Comparison of ENCODE assay signal across 17 cellular contexts in genomic region chr17:30234296-30234695, GRCh38. TPM values are rescaled to one million over a fixed set of nuclear protein-coding genes. Genes with fewer than 3 reads are reported as not detected.
"Had no signal": no experiment of that assay in that cellular context is flagged by ENCODE, and none has a peak within 500 bp of the region (broad histone marks: within the 10 kb centered on the region; RNA-seq: fewer than 3 reads in every experiment).

No MANE protein-coding gene starts in this region.

- H3K27ac Mint-ChIP-seq: mesothelial cell of epicardium; natural killer cell treated with Interleukin-12 subunit alpha and Interleukin-12 subunit beta and Interleukin-15 and Interleukin-18, amount 100 ng/mL, for 72 hours; stimulated activated naive CD8-positive, alpha-beta T cell treated with anti-CD3 and anti-CD28 coated beads, Interleukin-15, Interleukin-2, amounts not matched to agents 100 ng/mL and 50 ng/mL, for 24 hours had no signal

- H3K79me2 ChIP-seq: hepatocyte had no signal

- H3K36me3 ChIP-seq: colonic mucosa, pancreas, right lobe of liver, tibial artery had no signal

- H3K9me3 Mint-ChIP-seq: mesothelial cell of epicardium; natural killer cell treated with Interleukin-12 subunit alpha and Interleukin-12 subunit beta and Interleukin-15 and Interleukin-18, amount 100 ng/mL, for 72 hours; stimulated activated memory B cell treated with anti-CD40 and anti-IgM and Interleukin-4, amounts not matched to agents 10 μg/mL and 1 μg/mL and 100 μg/mL, for 72 hours; stimulated activated naive CD8-positive, alpha-beta T cell treated with anti-CD3 and anti-CD28 coated beads, Interleukin-15, Interleukin-2, amounts not matched to agents 100 ng/mL and 50 ng/mL, for 24 hours had no signal

- H3K27me3 ChIP-seq: pancreas, right lobe of liver had no signal

- H3K4me3 ChIP-seq: colonic mucosa, hepatocyte, pancreas, right lobe of liver had no signal

- H3K27ac ChIP-seq: colonic mucosa, hepatocyte, pancreas, psoas muscle, right lobe of liver, tibial artery had no signal

- ATAC-seq: natural killer cell treated with Interleukin-12 subunit alpha and Interleukin-12 subunit beta and Interleukin-15 and Interleukin-18, amount 100 ng/mL, for 72 hours; pancreas; psoas muscle; right lobe of liver had no signal

- H3K36me3 Mint-ChIP-seq: mesothelial cell of epicardium; natural killer cell treated with Interleukin-12 subunit alpha and Interleukin-12 subunit beta and Interleukin-15 and Interleukin-18, amount 100 ng/mL, for 72 hours; stimulated activated memory B cell treated with anti-CD40 and anti-IgM and Interleukin-4, amounts not matched to agents 10 μg/mL and 1 μg/mL and 100 μg/mL, for 72 hours had no signal

- DNase-seq: colonic mucosa; effector CD4-positive, alpha-beta T cell; foreskin melanocyte; head of caudate nucleus; kidney glomerular epithelial cell; occipital lobe; pancreas; psoas muscle; right lobe of liver; stimulated activated CD4-positive, alpha-beta T cell treated with anti-CD3 and anti-CD28 coated beads, Interleukin-15, amount 100 ng/mL, for 24 hours; stimulated activated CD4-positive, alpha-beta T cell treated with anti-CD3 and anti-CD28 coated beads, Interleukin-4, amount 100 ng/mL, for 24 hours; tibial artery had no signal

- H3K9me3 ChIP-seq: colonic mucosa, pancreas, psoas muscle, right lobe of liver, tibial artery had no signal

- H2AFZ ChIP-seq: hepatocyte had no signal

RNA-seq across cellular contexts. Expression of gene SLC6A4, which starts 1.2 kb away (rescaled TPM):
- total RNA-seq: psoas muscle, right lobe of liver had no signal
